10 cellular contexts compared by ENCODE assay signal in genomic region chr7:901388-902154, GRCh38. TPM values are rescaled to one million over a fixed set of nuclear protein-coding genes. Genes with fewer than 3 reads are reported as not detected.
A peak's percentile ranks its signal among the peaks of the same experiment; 100 is the strongest.
DNase-seq lines count a peak whose midpoint lies in the region; ATAC-seq, FAIRE-seq and TF ChIP-seq lines count a peak whose summit lies in the region.
"Had no signal": no experiment of that assay in that cellular context is flagged by ENCODE, and none has a peak within 500 bp of the region (broad histone marks: within the 10 kb centered on the region; RNA-seq: fewer than 3 reads in every experiment).

No MANE protein-coding gene starts in this region.

- peak; percentile 32; the same call in 1 of the 2 replicates for TF ChIP-seq POLR2A in H54 (IDR thresholded peaks at IDR 0.05; ENCODE audit: low read depth, low read length)

- H3K27ac Mint-ChIP-seq in activated T-helper 2 cell treated with anti-CD3 and anti-CD28 coated beads, Interferon-gamma antibody, Interleukin-2, Interleukin-4, amounts not matched to agents 10 μg/mL and 5 μg/mL and 100 μg/mL, durations not matched to agents 14 hours and 24 hours and 36 hours: no peak overlapping the region
- H3K27ac Mint-ChIP-seq: nephron had no signal

- H3K27ac ChIP-seq in rectal smooth muscle tissue (ENCODE audit: low read depth, low read length): no peak overlapping the region
- H3K27ac ChIP-seq: HL-60 had no signal

- H3K27me3 Mint-ChIP-seq in activated T-helper 2 cell treated with anti-CD3 and anti-CD28 coated beads, Interferon-gamma antibody, Interleukin-2, Interleukin-4, amounts not matched to agents 10 μg/mL and 5 μg/mL and 100 μg/mL, durations not matched to agents 14 hours and 24 hours and 36 hours (ENCODE audit: low read depth): no peaks in the 10 kb centered on the region

- no peaks in the 10 kb centered on the region for H3K27me3 ChIP-seq in rectal smooth muscle tissue (ENCODE audit: control insufficient read depth, insufficient read depth, low read length)

- intact Hi-C loops in activated T-helper 2 cell treated with anti-CD3 and anti-CD28 coated beads, Interferon-gamma antibody, Interleukin-2, Interleukin-4, amounts not matched to agents 10 μg/mL and 5 μg/mL and 100 μg/mL, durations not matched to agents 14 hours and 24 hours and 36 hours (cut with micrococcal nuclease): no loop called here
- intact Hi-C loops in cardiac septum (cut with DNase I): no loop called here

- H3K36me3 Mint-ChIP-seq in activated T-helper 2 cell treated with anti-CD3 and anti-CD28 coated beads, Interferon-gamma antibody, Interleukin-2, Interleukin-4, amounts not matched to agents 10 μg/mL and 5 μg/mL and 100 μg/mL, durations not matched to agents 14 hours and 24 hours and 36 hours (ENCODE audit: low read depth): peaks cover 9% of the 10 kb centered on the region

- peak; percentile 43 for FAIRE-seq in H54 (lab: Jason Lieb, UNC)

- no peak overlapping the region for H3K4me3 Mint-ChIP-seq in activated T-helper 2 cell treated with anti-CD3 and anti-CD28 coated beads, Interferon-gamma antibody, Interleukin-2, Interleukin-4, amounts not matched to agents 10 μg/mL and 5 μg/mL and 100 μg/mL, durations not matched to agents 14 hours and 24 hours and 36 hours (ENCODE audit: low read depth)
- H3K4me3 Mint-ChIP-seq: nephron had no signal

- no peak overlapping the region for H3K9ac ChIP-seq in rectal smooth muscle tissue (ENCODE audit: low read length)

- peaks cover 16% of the 10 kb centered on the region for H3K36me3 ChIP-seq in rectal smooth muscle tissue (ENCODE audit: control insufficient read depth, insufficient read depth, low read length)

- H3K4me1 ChIP-seq in rectal smooth muscle tissue (ENCODE audit: control insufficient read depth, insufficient read depth, low read length): no peaks in the 10 kb centered on the region

- H3K9me3 Mint-ChIP-seq in activated T-helper 2 cell treated with anti-CD3 and anti-CD28 coated beads, Interferon-gamma antibody, Interleukin-2, Interleukin-4, amounts not matched to agents 10 μg/mL and 5 μg/mL and 100 μg/mL, durations not matched to agents 14 hours and 24 hours and 36 hours: no peaks in the 10 kb centered on the region
- H3K9me3 Mint-ChIP-seq: nephron had no signal

- DNase-seq in C1 segment of cervical spinal cord (lab: John Stamatoyannopoulos, UW) (peak in 9 of 14 donors; percentile 12 to 81 (median 40)), H54 (ENCODE audit: insufficient read length, low spot score) (peak; percentile 100), NCI-H82 (lab: John Stamatoyannopoulos, UW) (peak; percentile 99), cardiac septum (ENCODE audit: low spot score) (peak; percentile 86)
- DNase-seq in activated T-helper 2 cell treated with anti-CD3 and anti-CD28 coated beads, Interferon-gamma antibody, Interleukin-2, Interleukin-4, amounts not matched to agents 10 μg/mL and 5 μg/mL and 100 μg/mL, durations not matched to agents 14 hours and 24 hours and 36 hours (ENCODE audit: low spot score): peak; percentile 47

- ATAC-seq in HG02973 (IDR thresholded peaks at IDR 0.05; ENCODE audit: unreplicated experiment) (no peak), HG03159 (IDR thresholded peaks at IDR 0.05; ENCODE audit: unreplicated experiment) (no peak)

- H3K4me3 ChIP-seq in rectal smooth muscle tissue (ENCODE audit: low read length): peak overlapping the region; percentile 15

- H3K4me1 Mint-ChIP-seq in activated T-helper 2 cell treated with anti-CD3 and anti-CD28 coated beads, Interferon-gamma antibody, Interleukin-2, Interleukin-4, amounts not matched to agents 10 μg/mL and 5 μg/mL and 100 μg/mL, durations not matched to agents 14 hours and 24 hours and 36 hours (ENCODE audit: low read depth): no peaks in the 10 kb centered on the region
- H3K4me1 Mint-ChIP-seq: nephron had no signal

RNA-seq across cellular contexts. Expression of gene GET4, which starts 25.2 kb away (rescaled TPM):
- total RNA-seq in activated T-helper 2 cell treated with anti-CD3 and anti-CD28 coated beads, Interferon-gamma antibody, Interleukin-2, Interleukin-4, amounts not matched to agents 10 μg/mL and 5 μg/mL and 100 μg/mL, durations not matched to agents 14 hours and 24 hours and 36 hours: 32.2 and 35.9 TPM in 2 replicates
- 21.3 TPM for total RNA-seq in cardiac septum

RNA-seq across cellular contexts. Expression of gene ADAP1, which starts 52.9 kb away (rescaled TPM):
- 62.8 and 65.2 TPM in 2 replicates for total RNA-seq in activated T-helper 2 cell treated with anti-CD3 and anti-CD28 coated beads, Interferon-gamma antibody, Interleukin-2, Interleukin-4, amounts not matched to agents 10 μg/mL and 5 μg/mL and 100 μg/mL, durations not matched to agents 14 hours and 24 hours and 36 hours
- total RNA-seq in cardiac septum: 12.5 TPM

Comparison
In these comparisons a context has a peak if more than half of its experiments do, and no peak if none do; other contexts are left out.
1. DNase-seq: peak in every context shown above with its lines; median percentile 100 in H54; 99 in NCI-H82; 86 in cardiac septum; 47 in activated T-helper 2 cell treated with anti-CD3 and anti-CD28 coated beads, Interferon-gamma antibody, Interleukin-2, Interleukin-4, amounts not matched to agents 10 μg/mL and 5 μg/mL and 100 μg/mL, durations not matched to agents 14 hours and 24 hours and 36 hours; 40 in C1 segment of cervical spinal cord.